Comparison of ENCODE assay signal across 2 cellular contexts in the genomic region with DNA sequence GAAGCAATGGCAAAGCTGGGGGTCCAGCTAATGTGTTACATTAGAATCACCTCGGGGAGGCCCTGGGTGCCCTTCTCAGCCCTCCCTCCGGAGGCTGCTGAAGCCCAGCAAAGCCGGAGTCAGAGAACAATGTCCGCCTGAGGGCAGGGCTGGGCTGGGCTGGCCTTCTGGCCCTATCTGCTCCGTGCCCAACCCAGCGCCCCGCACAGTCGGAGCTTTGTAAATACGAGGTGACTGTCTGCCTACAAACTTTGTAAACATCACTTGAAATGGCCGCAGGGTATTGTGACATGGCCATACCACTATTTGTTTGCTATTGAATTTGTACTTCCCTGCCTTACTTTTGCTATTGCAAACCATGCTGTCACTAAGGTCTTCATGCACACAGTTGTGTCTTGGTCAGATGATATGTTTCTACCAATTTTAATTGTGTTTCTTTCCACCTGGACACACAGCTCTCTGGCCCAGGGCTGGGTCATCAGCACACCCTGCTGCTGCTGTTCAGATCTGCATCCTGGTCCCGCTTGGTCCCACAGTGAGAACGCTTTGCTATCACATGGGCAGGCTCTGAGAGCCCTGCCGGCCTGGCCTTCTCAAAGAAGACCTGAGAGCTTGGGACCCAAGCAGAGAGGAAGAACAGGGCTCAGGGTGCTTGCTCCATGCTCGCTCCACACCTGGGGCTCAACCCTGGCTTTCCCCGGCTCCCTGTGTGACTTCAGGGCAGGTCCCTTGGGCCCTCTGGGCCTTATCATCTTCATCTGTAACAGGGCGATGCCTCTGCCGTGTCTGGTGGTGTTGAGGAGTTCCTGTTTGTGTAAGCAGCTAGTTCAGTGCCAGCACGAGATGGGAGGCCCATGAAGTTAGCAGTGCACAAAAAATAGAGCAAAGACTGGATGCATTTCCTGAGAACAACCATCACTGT.
TF ChIP-seq lines count a peak whose summit lies in the region.

No MANE protein-coding gene starts in this region.

TF ChIP-seq in SK-N-SH, 30 proteins besides CTCF, POLR2A, EP300 and RAD21:
- TF ChIP-seq CHD2 (IDR thresholded peaks at IDR 0.05; ENCODE audit: low read length, partially characterized antibody) = no peak
- no peak for TF ChIP-seq FOSL2 (IDR thresholded peaks at IDR 0.05; ENCODE audit: borderline replicate concordance, low read depth)
- TF ChIP-seq TCF12 (IDR thresholded peaks at IDR 0.05) = no peak
- TF ChIP-seq, protein P1, sequence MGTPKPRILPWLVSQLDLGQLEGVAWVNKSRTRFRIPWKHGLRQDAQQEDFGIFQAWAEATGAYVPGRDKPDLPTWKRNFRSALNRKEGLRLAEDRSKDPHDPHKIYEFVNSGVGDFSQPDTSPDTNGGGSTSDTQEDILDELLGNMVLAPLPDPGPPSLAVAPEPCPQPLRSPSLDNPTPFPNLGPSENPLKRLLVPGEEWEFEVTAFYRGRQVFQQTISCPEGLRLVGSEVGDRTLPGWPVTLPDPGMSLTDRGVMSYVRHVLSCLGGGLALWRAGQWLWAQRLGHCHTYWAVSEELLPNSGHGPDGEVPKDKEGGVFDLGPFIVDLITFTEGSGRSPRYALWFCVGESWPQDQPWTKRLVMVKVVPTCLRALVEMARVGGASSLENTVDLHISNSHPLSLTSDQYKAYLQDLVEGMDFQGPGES (IDR thresholded peaks at IDR 0.05; ENCODE audit: low read depth, low read length) = no peak
- no peak for TF ChIP-seq GATA2 (CRISPR knock-in tag; IDR thresholded peaks at IDR 0.05)
- TF ChIP-seq TEAD4 (IDR thresholded peaks at IDR 0.05; ENCODE audit: borderline replicate concordance, insufficient read depth) = no peak
- TF ChIP-seq SIN3A (IDR thresholded peaks at IDR 0.05; ENCODE audit: borderline replicate concordance, low read depth, low read length) = no peak
- TF ChIP-seq, protein P2, sequence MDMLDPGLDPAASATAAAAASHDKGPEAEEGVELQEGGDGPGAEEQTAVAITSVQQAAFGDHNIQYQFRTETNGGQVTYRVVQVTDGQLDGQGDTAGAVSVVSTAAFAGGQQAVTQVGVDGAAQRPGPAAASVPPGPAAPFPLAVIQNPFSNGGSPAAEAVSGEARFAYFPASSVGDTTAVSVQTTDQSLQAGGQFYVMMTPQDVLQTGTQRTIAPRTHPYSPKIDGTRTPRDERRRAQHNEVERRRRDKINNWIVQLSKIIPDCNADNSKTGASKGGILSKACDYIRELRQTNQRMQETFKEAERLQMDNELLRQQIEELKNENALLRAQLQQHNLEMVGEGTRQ (IDR thresholded peaks at IDR 0.05; ENCODE audit: borderline replicate concordance, low read depth, low read length) = no peak
- no peak for TF ChIP-seq MEF2A (IDR thresholded peaks at IDR 0.05; ENCODE audit: borderline replicate concordance, low read depth)
- no peak for TF ChIP-seq PBX3 (IDR thresholded peaks at IDR 0.05)
- TF ChIP-seq RCOR1 (IDR thresholded peaks at IDR 0.05; ENCODE audit: low read length) = no peak
- no peak for TF ChIP-seq RXRA (IDR thresholded peaks at IDR 0.05; ENCODE audit: borderline replicate concordance, low read depth)
- TF ChIP-seq JUND (IDR thresholded peaks at IDR 0.05) = no peak
- TF ChIP-seq SMC3 (IDR thresholded peaks at IDR 0.05; ENCODE audit: low read depth, low read length) = no peak
- TF ChIP-seq FOXJ3 (CRISPR knock-in tag; IDR thresholded peaks at IDR 0.05) = no peak
- TF ChIP-seq NFIC (IDR thresholded peaks at IDR 0.05; ENCODE audit: borderline replicate concordance) = no peak
- no peak for TF ChIP-seq YY1 (IDR thresholded peaks at IDR 0.05; ENCODE audit: low read depth)
- TF ChIP-seq, protein P3, sequence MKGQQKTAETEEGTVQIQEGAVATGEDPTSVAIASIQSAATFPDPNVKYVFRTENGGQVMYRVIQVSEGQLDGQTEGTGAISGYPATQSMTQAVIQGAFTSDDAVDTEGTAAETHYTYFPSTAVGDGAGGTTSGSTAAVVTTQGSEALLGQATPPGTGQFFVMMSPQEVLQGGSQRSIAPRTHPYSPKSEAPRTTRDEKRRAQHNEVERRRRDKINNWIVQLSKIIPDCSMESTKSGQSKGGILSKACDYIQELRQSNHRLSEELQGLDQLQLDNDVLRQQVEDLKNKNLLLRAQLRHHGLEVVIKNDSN (IDR thresholded peaks at IDR 0.05; ENCODE audit: borderline replicate concordance, low read depth) = no peak

TF ChIP-seq in SK-N-SH treated with all-trans-retinoic acid at 6 μM for 48 hours, 23 proteins besides CTCF, POLR2A, EP300 and RAD21:
- TF ChIP-seq, protein P4, sequence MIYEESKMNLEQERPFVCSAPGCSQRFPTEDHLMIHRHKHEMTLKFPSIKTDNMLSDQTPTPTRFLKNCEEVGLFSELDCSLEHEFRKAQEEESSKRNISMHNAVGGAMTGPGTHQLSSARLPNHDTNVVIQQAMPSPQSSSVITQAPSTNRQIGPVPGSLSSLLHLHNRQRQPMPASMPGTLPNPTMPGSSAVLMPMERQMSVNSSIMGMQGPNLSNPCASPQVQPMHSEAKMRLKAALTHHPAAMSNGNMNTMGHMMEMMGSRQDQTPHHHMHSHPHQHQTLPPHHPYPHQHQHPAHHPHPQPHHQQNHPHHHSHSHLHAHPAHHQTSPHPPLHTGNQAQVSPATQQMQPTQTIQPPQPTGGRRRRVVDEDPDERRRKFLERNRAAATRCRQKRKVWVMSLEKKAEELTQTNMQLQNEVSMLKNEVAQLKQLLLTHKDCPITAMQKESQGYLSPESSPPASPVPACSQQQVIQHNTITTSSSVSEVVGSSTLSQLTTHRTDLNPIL (CRISPR knock-in tag; IDR thresholded peaks at IDR 0.05; ENCODE audit: low read depth) = no peak
- TF ChIP-seq, protein P5, sequence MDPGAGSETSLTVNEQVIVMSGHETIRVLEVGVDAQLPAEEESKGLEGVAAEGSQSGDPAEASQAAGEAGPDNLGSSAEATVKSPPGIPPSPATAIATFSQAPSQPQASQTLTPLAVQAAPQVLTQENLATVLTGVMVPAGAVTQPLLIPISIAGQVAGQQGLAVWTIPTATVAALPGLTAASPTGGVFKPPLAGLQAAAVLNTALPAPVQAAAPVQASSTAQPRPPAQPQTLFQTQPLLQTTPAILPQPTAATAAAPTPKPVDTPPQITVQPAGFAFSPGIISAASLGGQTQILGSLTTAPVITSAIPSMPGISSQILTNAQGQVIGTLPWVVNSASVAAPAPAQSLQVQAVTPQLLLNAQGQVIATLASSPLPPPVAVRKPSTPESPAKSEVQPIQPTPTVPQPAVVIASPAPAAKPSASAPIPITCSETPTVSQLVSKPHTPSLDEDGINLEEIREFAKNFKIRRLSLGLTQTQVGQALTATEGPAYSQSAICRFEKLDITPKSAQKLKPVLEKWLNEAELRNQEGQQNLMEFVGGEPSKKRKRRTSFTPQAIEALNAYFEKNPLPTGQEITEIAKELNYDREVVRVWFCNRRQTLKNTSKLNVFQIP (CRISPR knock-in tag; IDR thresholded peaks at IDR 0.05; ENCODE audit: borderline replicate concordance, low read depth) = no peak
- TF ChIP-seq ZFP3 (CRISPR knock-in tag; IDR thresholded peaks at IDR 0.05) (no peak), SNAI2 (CRISPR knock-in tag; IDR thresholded peaks at IDR 0.05) (no peak), CSDC2 (CRISPR knock-in tag; IDR thresholded peaks at IDR 0.05) (no peak), ZFP30 (CRISPR knock-in tag; IDR thresholded peaks at IDR 0.05) (no peak), ZNF8 (CRISPR knock-in tag; IDR thresholded peaks at IDR 0.05) (no peak), PPARA (CRISPR knock-in tag; IDR thresholded peaks at IDR 0.05; ENCODE audit: borderline replicate concordance) (no peak), ZNF565 (CRISPR knock-in tag; conservative IDR thresholded peaks at IDR 0.05; ENCODE audit: low read depth) (no peak), BACH2 (CRISPR knock-in tag; IDR thresholded peaks at IDR 0.05; ENCODE audit: borderline replicate concordance) (no peak), ESRRG (CRISPR knock-in tag; IDR thresholded peaks at IDR 0.05) (no peak)
